In genomic region chr15:63447277-63447676, GRCh38 we compare ENCODE assay signal across 17 cellular contexts. TPM values are rescaled to one million over a fixed set of nuclear protein-coding genes. Genes with fewer than 3 reads are reported as not detected.
DNase-seq lines count a peak whose midpoint lies in the region; ATAC-seq and TF ChIP-seq lines count a peak whose summit lies in the region.
"Had no signal": no experiment of that assay in that cellular context is flagged by ENCODE, and none has a peak within 500 bp of the region (broad histone marks: within the 10 kb centered on the region; RNA-seq: fewer than 3 reads in every experiment).

No MANE protein-coding gene starts in this region.

- no peaks in the 10 kb centered on the region for H3K27me3 ChIP-seq in sigmoid colon
- H3K27me3 ChIP-seq: adrenal gland had no signal

- 91 to 95% methylated on average over 2 of the region's 2 CpGs for WGBS in sigmoid colon, 2 donors

- H3K27me3 Mint-ChIP-seq in endothelial cell (ENCODE audit: unreplicated experiment) (peaks cover 3% of the 10 kb centered on the region), chondrocyte (ENCODE audit: low read depth) (peaks cover 7% of the 10 kb centered on the region)

- H3K36me3 Mint-ChIP-seq in endothelial cell (ENCODE audit: low read depth, unreplicated experiment) (no peaks in the 10 kb centered on the region), chondrocyte (ENCODE audit: low read depth) (no peaks in the 10 kb centered on the region)

- peak; percentile 37 for DNase-seq in activated CD8-positive, alpha-beta memory T cell treated with anti-CD3 and anti-CD28 coated beads for 24 hours
- no peak for DNase-seq in activated CD8-positive, alpha-beta memory T cell treated with anti-CD3 and anti-CD28 coated beads, Interleukin-2, amount 50 U/mL, for 48 hours
- peak; percentile 82 for DNase-seq in NCI-H146 (lab: John Stamatoyannopoulos, UW)
- peak; percentile 58 for DNase-seq in NCI-H82 (lab: John Stamatoyannopoulos, UW)
- no peak for DNase-seq in sigmoid colon
- DNase-seq in endothelial cell (ENCODE audit: low spot score), result no peak
- DNase-seq in chondrocyte (ENCODE audit: low spot score), result no peak
- DNase-seq: activated CD8-positive, alpha-beta T cell treated with anti-CD3 and anti-CD28 coated beads, Interleukin-2, amount 10 ng/mL, durations not matched to agents 7 days and 5 days; adrenal gland; foreskin keratinocyte; MM.1S; nephron progenitor cell; SK-N-SH had no signal

- no peak for TF ChIP-seq POLR2A in sigmoid colon (IDR thresholded peaks at IDR 0.05)

- TF ChIP-seq CTCF in sigmoid colon (IDR thresholded peaks at IDR 0.05) (no peak), endothelial cell (IDR thresholded peaks at IDR 0.05; ENCODE audit: unreplicated experiment) (no peak), chondrocyte (IDR thresholded peaks at IDR 0.05) (no peak)

- H3K4me3 ChIP-seq in sigmoid colon, result no peak overlapping the region
- H3K4me3 ChIP-seq: adrenal gland, thoracic aorta had no signal

- no peaks in the 10 kb centered on the region for H3K9me3 ChIP-seq in sigmoid colon
- H3K9me3 ChIP-seq: adrenal gland, SK-N-SH, thoracic aorta had no signal

- ATAC-seq in HG03571 (IDR thresholded peaks at IDR 0.05; ENCODE audit: unreplicated experiment), result no peak
- ATAC-seq: activated CD8-positive, alpha-beta T cell treated with anti-CD3 and anti-CD28 coated beads, Interleukin-2, amount 10 ng/mL, durations not matched to agents 7 days and 5 days; foreskin keratinocyte had no signal

- intact Hi-C loops in sigmoid colon (cut with DNase I), result no loop called here

- H3K9me3 Mint-ChIP-seq in endothelial cell (ENCODE audit: unreplicated experiment) (no peaks in the 10 kb centered on the region), chondrocyte (ENCODE audit: low read depth) (no peaks in the 10 kb centered on the region)
- H3K9me3 Mint-ChIP-seq: activated T-helper 2 cell treated with anti-CD3 and anti-CD28 coated beads, Interferon-gamma antibody, Interleukin-2, Interleukin-4, amounts not matched to agents 10 μg/mL and 5 μg/mL and 100 μg/mL, durations not matched to agents 14 hours and 24 hours and 36 hours; central memory CD8-positive, alpha-beta T cell; nephron progenitor cell had no signal

- no peak overlapping the region for H3K4me3 Mint-ChIP-seq in endothelial cell (ENCODE audit: unreplicated experiment)
- H3K4me3 Mint-ChIP-seq in chondrocyte (ENCODE audit: unreplicated experiment), result no peak overlapping the region
- H3K4me3 Mint-ChIP-seq: activated CD8-positive, alpha-beta T cell treated with anti-CD3 and anti-CD28 coated beads, Interleukin-2, amount 10 ng/mL, durations not matched to agents 7 days and 5 days; central memory CD8-positive, alpha-beta T cell; nephron progenitor cell had no signal

- H3K27ac Mint-ChIP-seq in endothelial cell (ENCODE audit: unreplicated experiment), result no peak overlapping the region
- no peak overlapping the region for H3K27ac Mint-ChIP-seq in chondrocyte (ENCODE audit: unreplicated experiment)
- H3K27ac Mint-ChIP-seq: activated CD8-positive, alpha-beta T cell treated with anti-CD3 and anti-CD28 coated beads, Interleukin-2, amount 10 ng/mL, durations not matched to agents 7 days and 5 days; activated T-helper 2 cell treated with anti-CD3 and anti-CD28 coated beads, Interferon-gamma antibody, Interleukin-2, Interleukin-4, amounts not matched to agents 10 μg/mL and 5 μg/mL and 100 μg/mL, durations not matched to agents 14 hours and 24 hours and 36 hours; nephron progenitor cell had no signal

- H3K4me1 ChIP-seq in sigmoid colon, result peaks cover 0 to 8% (median 5%) of the 10 kb centered on the region in 4 donors
- H3K4me1 ChIP-seq: adrenal gland, foreskin keratinocyte had no signal

- H3K4me1 Mint-ChIP-seq in endothelial cell (ENCODE audit: unreplicated experiment) (peaks cover 13% of the 10 kb centered on the region), chondrocyte (ENCODE audit: low read depth) (peaks cover 9% of the 10 kb centered on the region)
- H3K4me1 Mint-ChIP-seq: central memory CD8-positive, alpha-beta T cell had no signal

- H3K36me3 ChIP-seq in sigmoid colon, result no peaks in the 10 kb centered on the region
- H3K36me3 ChIP-seq: adrenal gland, thoracic aorta had no signal

- no peak overlapping the region for H3K27ac ChIP-seq in sigmoid colon
- H3K27ac ChIP-seq: adrenal gland, foreskin keratinocyte, thoracic aorta had no signal

- no peak for TF ChIP-seq EP300 in sigmoid colon (IDR thresholded peaks at IDR 0.05)

RNA-seq across cellular contexts. Expression of gene USP3, which starts 57.1 kb away (rescaled TPM):
- total RNA-seq in sigmoid colon (10 to 100 TPM; 46.4 to 66.5 (median 64.8) TPM), endothelial cell (ENCODE audit: unreplicated experiment) (33.5 TPM), chondrocyte (27.6 to 30.6 TPM (median 28.7 TPM) in 3 replicates)
- polyA plus RNA-seq in sigmoid colon, result 10 to 100 TPM; 20.4 to 31.4 (median 26.4) TPM

Comparison
In these comparisons a context has a peak if more than half of its experiments do, and no peak if none do; other contexts are left out.
1. DNase-seq: peak in activated CD8-positive, alpha-beta memory T cell treated with anti-CD3 and anti-CD28 coated beads for 24 hours (single experiment), NCI-H146 (single experiment) and NCI-H82 (single experiment); none in activated CD8-positive, alpha-beta memory T cell treated with anti-CD3 and anti-CD28 coated beads, Interleukin-2, amount 50 U/mL, for 48 hours (single experiment), sigmoid colon (single experiment), endothelial cell (single experiment) and chondrocyte (single experiment).